In the genomic region with DNA sequence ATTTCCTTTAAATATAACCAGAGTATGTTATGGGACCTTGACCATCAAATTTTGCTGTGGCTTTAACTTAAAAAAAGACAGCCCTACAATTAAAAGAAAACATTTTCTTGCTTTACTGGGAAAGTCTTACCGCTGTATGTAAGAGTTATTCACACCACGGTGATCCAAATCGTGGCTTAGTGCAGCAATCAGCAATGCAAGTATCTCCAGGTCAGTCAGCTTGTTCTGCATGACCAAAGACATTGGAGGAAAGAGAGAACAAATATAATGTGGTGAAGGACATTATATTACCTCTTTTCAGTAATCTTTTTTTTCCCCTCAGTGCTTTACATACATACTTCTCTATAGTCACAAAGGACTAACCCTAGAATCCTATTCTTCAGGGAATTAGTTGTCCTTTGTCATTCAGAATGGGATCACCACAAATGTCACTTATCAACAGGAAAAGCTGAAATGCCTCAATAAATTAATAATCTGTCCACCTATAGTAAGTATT, we compare ENCODE assay signal across 19 cellular contexts.
DNase-seq lines count a peak whose midpoint lies in the region; ATAC-seq, FAIRE-seq and TF ChIP-seq lines count a peak whose summit lies in the region.
"Had no signal": no experiment of that assay in that cellular context is flagged by ENCODE, and none has a peak within 500 bp of the region (broad histone marks: within the 10 kb centered on the region; RNA-seq: fewer than 3 reads in every experiment).

No MANE protein-coding gene starts in this region.

- H2AK5ac ChIP-seq in H1 (ENCODE audit: low read depth, low read length): no peak overlapping the region

- no peak overlapping the region for H3K4me2 ChIP-seq in GM23338
- peak overlapping the region; percentile 38 to 50; a peak in 3 of 4 replicates for H3K4me2 ChIP-seq in H1 (ENCODE audit: insufficient read depth in 1 of 2, low read depth in 2 of 2, low read length in 2 of 2)
- H3K4me2 ChIP-seq: BLaER1 had no signal

- no peaks in the 10 kb centered on the region for H3F3A ChIP-seq in GM23338 (replicated peaks; ENCODE audit: low read depth)

- H3K27ac Mint-ChIP-seq in GM23338 (peak overlapping the region; percentile 84), MCF 10A (ENCODE audit: low read depth, unreplicated experiment) (no peak overlapping the region)
- H3K27ac Mint-ChIP-seq: CD4-positive, alpha-beta memory T cell had no signal

- H3K9me3 Mint-ChIP-seq in GM23338 (no peaks in the 10 kb centered on the region), MCF 10A (ENCODE audit: unreplicated experiment) (no peaks in the 10 kb centered on the region)
- H3K9me3 Mint-ChIP-seq: CD4-positive, alpha-beta memory T cell had no signal

- H3K36me3 Mint-ChIP-seq in GM23338 (ENCODE audit: low read depth): peaks cover 8% of the 10 kb centered on the region; the same call in 2 of the 3 replicates
- peaks cover 23% of the 10 kb centered on the region for H3K36me3 Mint-ChIP-seq in MCF 10A (ENCODE audit: insufficient read depth, unreplicated experiment)

- no peak overlapping the region for H4K91ac ChIP-seq in H1 (replicated peaks; ENCODE audit: insufficient read length, low read length)

- peaks cover 20% of the 10 kb centered on the region for H3K4me1 Mint-ChIP-seq in GM23338
- no peaks in the 10 kb centered on the region for H3K4me1 Mint-ChIP-seq in MCF 10A (ENCODE audit: insufficient read depth, unreplicated experiment)

- H3K23ac ChIP-seq in H1 (ENCODE audit: insufficient read length): no peak overlapping the region

- H2BK12ac ChIP-seq in H1 (ENCODE audit: low read depth, low read length): no peak overlapping the region

- no peaks in the 10 kb centered on the region for H3K9me2 ChIP-seq in GM23338 (ENCODE audit: insufficient read depth)

- H4K5ac ChIP-seq in H1 (ENCODE audit: insufficient read length, low read depth, low read length): no peak overlapping the region

- H4K20me1 ChIP-seq in GM23338 (replicated peaks; ENCODE audit: insufficient read depth): no peaks in the 10 kb centered on the region
- no peaks in the 10 kb centered on the region for H4K20me1 ChIP-seq in H1 (replicated peaks in 1 of 2; ENCODE audit: control insufficient read depth in 1 of 2, insufficient read depth in 2 of 2, low read length in 2 of 2)
- H4K20me1 ChIP-seq: BLaER1 had no signal

- BruUV-seq in MCF 10A (replicated peaks; lab: Mats Ljungman, UMichigan): no TSS peak

- H3K27me3 Mint-ChIP-seq in GM23338 (ENCODE audit: insufficient read depth, low read depth, poor library complexity): no peaks in the 10 kb centered on the region
- no peaks in the 10 kb centered on the region for H3K27me3 Mint-ChIP-seq in MCF 10A (ENCODE audit: insufficient read depth, unreplicated experiment)
- H3K27me3 Mint-ChIP-seq: CD4-positive, alpha-beta memory T cell had no signal

- H3K36me3 ChIP-seq in GM23338 (ENCODE audit: insufficient read depth) (0 out of 2 replicates have a peak, but pooled peaks cover 2% of the 10 kb centered on the region), HUES64 (ENCODE audit: insufficient read depth, low read length) (peaks cover 79% of the 10 kb centered on the region), H1 (ENCODE audit: control insufficient read depth in 2 of 4, insufficient read depth in 4 of 4, low read length in 3 of 4) (peaks cover 0 to 28% (median 3%) of the 10 kb centered on the region in 4 experiments; a peak in 4 of 8 replicates), skeletal muscle tissue (ENCODE audit: control insufficient read depth in 3 of 3, insufficient read depth in 3 of 3, low read length in 3 of 3) (peaks cover 3 to 41% (median 38%) of the 10 kb centered on the region in 3 donors)

- no peak overlapping the region for H3K14ac ChIP-seq in H1 (ENCODE audit: insufficient read length)

- TF ChIP-seq RAD21 in H1 (IDR thresholded peaks at IDR 0.05 in 1 of 2, conservative IDR thresholded peaks at IDR 0.05 in 1 of 2; ENCODE audit: low read depth in 2 of 2, low read length in 2 of 2): no peak

- H4K8ac ChIP-seq in H1 (ENCODE audit: extremely low read depth, insufficient read depth, low read length): no peak overlapping the region

- intact Hi-C loops in MCF 10A (cut with micrococcal nuclease): no loop called here

- 69% methylated on average over 3 of the region's 3 CpGs for WGBS in HUES64
- 43% methylated on average over 3 of the region's 3 CpGs; no CpG with 5 or more reads in 1 of the 2 experiments for WGBS in H1 (ENCODE audit: extremely low coverage in 1 of 2, insufficient coverage in 1 of 2, insufficient read length in 1 of 2, insufficient replicate concordance in 2 of 2, low coverage in 1 of 2, low lambda C conversion rate in 2 of 2, missing lambda C conversion rate in 1 of 2), 2 experiments

- peak overlapping the region; percentile 28; the same call in 1 of the 2 replicates for H3K27ac ChIP-seq in GM23338 (ENCODE audit: low read depth)
- peak overlapping the region; percentile 85 for H3K27ac ChIP-seq in HUES64 (ENCODE audit: low read depth, low read length)
- H3K27ac ChIP-seq in H1 (ENCODE audit: low read depth, low read length): no peak overlapping the region
- H3K27ac ChIP-seq in skeletal muscle tissue (ENCODE audit: low read depth, low read length): peak overlapping the region; percentile 8
- H3K27ac ChIP-seq: BLaER1 had no signal

- ATAC-seq in GM23338: peak; percentile 69
- no peak for ATAC-seq in GM19455 (IDR thresholded peaks at IDR 0.05; ENCODE audit: unreplicated experiment)
- ATAC-seq: GM12878, Panc1 had no signal

- H2BK15ac ChIP-seq in H1 (ENCODE audit: low read length): no peak overlapping the region

- no peak for TF ChIP-seq EP300 in H1 (IDR thresholded peaks at IDR 0.05; ENCODE audit: borderline replicate concordance in 1 of 2, low read depth in 2 of 2, low read length in 2 of 2)

- H3K9ac ChIP-seq in HUES64 (ENCODE audit: low read depth, low read length) (no peak overlapping the region), H1 (replicated peaks in 1 of 4; ENCODE audit: extremely low read depth in 1 of 4, low read depth in 3 of 4, low read length in 3 of 4) (no peak overlapping the region; a peak in 1 of 7 replicates), skeletal muscle tissue (ENCODE audit: low read depth in 1 of 3, low read length in 3 of 3) (no peak overlapping the region)
- H3K9ac ChIP-seq: BLaER1 had no signal

- no peak overlapping the region for H2BK20ac ChIP-seq in H1 (ENCODE audit: low read length)

- H3K79me1 ChIP-seq in H1 (ENCODE audit: low read depth, low read length): no peaks in the 10 kb centered on the region

- H3K4me3 Mint-ChIP-seq in GM23338: no peak overlapping the region
- no peak overlapping the region for H3K4me3 Mint-ChIP-seq in MCF 10A (ENCODE audit: unreplicated experiment)
- H3K4me3 Mint-ChIP-seq: CD4-positive, alpha-beta memory T cell had no signal

- no peak for FAIRE-seq in H1 (lab: Jason Lieb, UNC)
- FAIRE-seq: H54 had no signal

- H2BK120ac ChIP-seq in H1 (replicated peaks; ENCODE audit: low read depth, low read length): no peak overlapping the region

- no peak overlapping the region for H3K4me3 ChIP-seq in GM23338
- no peak overlapping the region for H3K4me3 ChIP-seq in HUES64 (ENCODE audit: low read length)
- peak overlapping the region in 1 of 4 experiments; percentile 11; a peak in 1 of 8 replicates for H3K4me3 ChIP-seq in H1 (ENCODE audit: extremely low read depth in 1 of 4, insufficient read depth in 2 of 4, low read depth in 3 of 4, low read length in 4 of 4)
- H3K4me3 ChIP-seq in skeletal muscle tissue (ENCODE audit: low read length in 3 of 3): no peak overlapping the region
- H3K4me3 ChIP-seq: BLaER1, GM12878 had no signal

- no peaks in the 10 kb centered on the region; the same call in 1 of the 2 replicates for H3K23me2 ChIP-seq in H1 (ENCODE audit: low read depth, low read length)

- peak overlapping the region; percentile 73; the same call in 1 of the 2 replicates for H3K18ac ChIP-seq in H1 (ENCODE audit: extremely low read depth, low read length)

- H3K4me1 ChIP-seq in GM23338 (ENCODE audit: insufficient read depth): peaks cover 21% of the 10 kb centered on the region; the same call in 1 of the 2 replicates
- peaks cover 16% of the 10 kb centered on the region for H3K4me1 ChIP-seq in HUES64 (ENCODE audit: insufficient read depth, low read length)
- H3K4me1 ChIP-seq in H1 (replicated peaks in 1 of 4; ENCODE audit: control insufficient read depth in 3 of 4, insufficient read depth in 4 of 4, low read length in 3 of 4): peaks cover 0 to 3% (median 0%) of the 10 kb centered on the region in 4 experiments; a peak in 2 of 7 replicates
- H3K4me1 ChIP-seq in skeletal muscle tissue (ENCODE audit: control insufficient read depth in 3 of 3, insufficient read depth in 3 of 3, low read length in 3 of 3): peaks cover 0 to 3% (median 0%) of the 10 kb centered on the region in 3 donors
- H3K4me1 ChIP-seq: BLaER1 had no signal

- POLR2A ChIA-PET in H1 (lab: Charles Lee; ENCODE audit: partially characterized antibody) (no interaction called here), MCF 10A (lab: Yijun Ruan, JAX) (no interaction called here)

- H3K9me3 ChIP-seq in HUES64 (ENCODE audit: insufficient read depth, low read depth, low read length) (no peaks in the 10 kb centered on the region), H1 (ENCODE audit: insufficient read depth in 2 of 2, low read depth in 1 of 2, low read length in 1 of 2) (no peaks in the 10 kb centered on the region), skeletal muscle tissue (ENCODE audit: control insufficient read depth in 3 of 3, low read length in 3 of 3) (no peaks in the 10 kb centered on the region)
- H3K9me3 ChIP-seq: BLaER1 had no signal

- CTCF ChIA-PET in H1 (lab: Charles Lee; ENCODE audit: partially characterized antibody) (no interaction called here), MCF 10A (lab: Yijun Ruan, JAX) (no interaction called here)

- no peak overlapping the region for H3K56ac ChIP-seq in H1 (replicated peaks; ENCODE audit: insufficient read length, low read depth, low read length)

- H3K79me2 ChIP-seq in GM23338 (replicated peaks; ENCODE audit: insufficient read depth) (no peaks in the 10 kb centered on the region), H1 (ENCODE audit: control insufficient read depth in 1 of 2, insufficient read depth in 2 of 2, low read length in 2 of 2) (no peaks in the 10 kb centered on the region)

- no peak overlapping the region for H2AFZ ChIP-seq in GM23338
- H2AFZ ChIP-seq in H1 (ENCODE audit: low read length): no peak overlapping the region

- no peak overlapping the region for H2BK5ac ChIP-seq in H1 (ENCODE audit: low read depth, low read length)

- DNase-seq in GM23338 (ENCODE audit: low spot score): peak; percentile 16
- DNase-seq in H1 (ENCODE audit: low read depth in 1 of 2, low spot score in 2 of 2): no peak
- no peak for DNase-seq in MCF 10A (ENCODE audit: unreplicated experiment)
- no peak for DNase-seq in D341Med (ENCODE audit: low spot score)
- no peak for DNase-seq in NK-92 treated with Interleukin-12 subunit alpha and Interleukin-12 subunit beta, amount 100 ng/mL, for 24 hours (lab: John Stamatoyannopoulos, UW)
- DNase-seq: CD4-positive, alpha-beta memory T cell; DMS53; EL; NCI-H1417 treated with DMSO at 0.1 percent for 48 hours; NCI-H2029; NCI-H345; NCI-H526 had no signal

- H3K27me3 ChIP-seq in GM23338 (ENCODE audit: insufficient read depth) (no peaks in the 10 kb centered on the region), HUES64 (ENCODE audit: insufficient read depth, low read length) (no peaks in the 10 kb centered on the region), H1 (replicated peaks in 1 of 4; ENCODE audit: control insufficient read depth in 3 of 4, extremely low read depth in 1 of 4, insufficient read depth in 3 of 4, low read length in 3 of 4) (peaks cover 0 to 1% (median 0%) of the 10 kb centered on the region in 4 experiments; a peak in 1 of 7 replicates), skeletal muscle tissue (ENCODE audit: control insufficient read depth in 3 of 3, insufficient read depth in 3 of 3, low read length in 3 of 3) (no peaks in the 10 kb centered on the region)
- H3K27me3 ChIP-seq: BLaER1 had no signal

- TF ChIP-seq CTCF in GM23338 (conservative IDR thresholded peaks at IDR 0.05; ENCODE audit: low read depth in 2 of 2) (no peak), H1 (IDR thresholded peaks at IDR 0.05; ENCODE audit: control extremely low read depth in 1 of 3, insufficient read depth in 1 of 3, low read depth in 1 of 3, low read length in 3 of 3) (no peak), MCF 10A (IDR thresholded peaks at IDR 0.05; ENCODE audit: unreplicated experiment) (no peak)

- no peak overlapping the region for H3K4ac ChIP-seq in H1 (replicated peaks; ENCODE audit: insufficient read length, low read depth, low read length)

- no peak for TF ChIP-seq POLR2A in H1 (IDR thresholded peaks at IDR 0.05; ENCODE audit: control extremely low read depth in 1 of 2, low read depth in 2 of 2, low read length in 2 of 2)
